Comparison of ENCODE assay signal across 1 cellular context in genomic region chr9:1129382-1129781, GRCh38.
TF ChIP-seq lines count a peak whose summit lies in the region.

No MANE protein-coding gene starts in this region.

TF ChIP-seq in WTC11, 78 proteins besides CTCF, POLR2A, EP300 and RAD21 (continued from another document):
- TF ChIP-seq, protein P1, sequence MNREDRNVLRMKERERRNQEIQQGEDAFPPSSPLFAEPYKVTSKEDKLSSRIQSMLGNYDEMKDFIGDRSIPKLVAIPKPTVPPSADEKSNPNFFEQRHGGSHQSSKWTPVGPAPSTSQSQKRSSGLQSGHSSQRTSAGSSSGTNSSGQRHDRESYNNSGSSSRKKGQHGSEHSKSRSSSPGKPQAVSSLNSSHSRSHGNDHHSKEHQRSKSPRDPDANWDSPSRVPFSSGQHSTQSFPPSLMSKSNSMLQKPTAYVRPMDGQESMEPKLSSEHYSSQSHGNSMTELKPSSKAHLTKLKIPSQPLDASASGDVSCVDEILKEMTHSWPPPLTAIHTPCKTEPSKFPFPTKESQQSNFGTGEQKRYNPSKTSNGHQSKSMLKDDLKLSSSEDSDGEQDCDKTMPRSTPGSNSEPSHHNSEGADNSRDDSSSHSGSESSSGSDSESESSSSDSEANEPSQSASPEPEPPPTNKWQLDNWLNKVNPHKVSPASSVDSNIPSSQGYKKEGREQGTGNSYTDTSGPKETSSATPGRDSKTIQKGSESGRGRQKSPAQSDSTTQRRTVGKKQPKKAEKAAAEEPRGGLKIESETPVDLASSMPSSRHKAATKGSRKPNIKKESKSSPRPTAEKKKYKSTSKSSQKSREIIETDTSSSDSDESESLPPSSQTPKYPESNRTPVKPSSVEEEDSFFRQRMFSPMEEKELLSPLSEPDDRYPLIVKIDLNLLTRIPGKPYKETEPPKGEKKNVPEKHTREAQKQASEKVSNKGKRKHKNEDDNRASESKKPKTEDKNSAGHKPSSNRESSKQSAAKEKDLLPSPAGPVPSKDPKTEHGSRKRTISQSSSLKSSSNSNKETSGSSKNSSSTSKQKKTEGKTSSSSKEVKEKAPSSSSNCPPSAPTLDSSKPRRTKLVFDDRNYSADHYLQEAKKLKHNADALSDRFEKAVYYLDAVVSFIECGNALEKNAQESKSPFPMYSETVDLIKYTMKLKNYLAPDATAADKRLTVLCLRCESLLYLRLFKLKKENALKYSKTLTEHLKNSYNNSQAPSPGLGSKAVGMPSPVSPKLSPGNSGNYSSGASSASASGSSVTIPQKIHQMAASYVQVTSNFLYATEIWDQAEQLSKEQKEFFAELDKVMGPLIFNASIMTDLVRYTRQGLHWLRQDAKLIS (CRISPR knock-in tag; IDR thresholded peaks at IDR 0.05; ENCODE audit: borderline replicate concordance), result no peak
- TF ChIP-seq, protein P2, sequence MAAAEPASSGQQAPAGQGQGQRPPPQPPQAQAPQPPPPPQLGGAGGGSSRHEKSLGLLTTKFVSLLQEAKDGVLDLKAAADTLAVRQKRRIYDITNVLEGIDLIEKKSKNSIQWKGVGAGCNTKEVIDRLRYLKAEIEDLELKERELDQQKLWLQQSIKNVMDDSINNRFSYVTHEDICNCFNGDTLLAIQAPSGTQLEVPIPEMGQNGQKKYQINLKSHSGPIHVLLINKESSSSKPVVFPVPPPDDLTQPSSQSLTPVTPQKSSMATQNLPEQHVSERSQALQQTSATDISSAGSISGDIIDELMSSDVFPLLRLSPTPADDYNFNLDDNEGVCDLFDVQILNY (CRISPR knock-in tag; IDR thresholded peaks at IDR 0.05), result no peak
- TF ChIP-seq RELA (CRISPR knock-in tag; IDR thresholded peaks at IDR 0.05; ENCODE audit: borderline replicate concordance), result no peak
- TF ChIP-seq FOXK1 (CRISPR knock-in tag; IDR thresholded peaks at IDR 0.05), result no peak
- TF ChIP-seq, protein P3, sequence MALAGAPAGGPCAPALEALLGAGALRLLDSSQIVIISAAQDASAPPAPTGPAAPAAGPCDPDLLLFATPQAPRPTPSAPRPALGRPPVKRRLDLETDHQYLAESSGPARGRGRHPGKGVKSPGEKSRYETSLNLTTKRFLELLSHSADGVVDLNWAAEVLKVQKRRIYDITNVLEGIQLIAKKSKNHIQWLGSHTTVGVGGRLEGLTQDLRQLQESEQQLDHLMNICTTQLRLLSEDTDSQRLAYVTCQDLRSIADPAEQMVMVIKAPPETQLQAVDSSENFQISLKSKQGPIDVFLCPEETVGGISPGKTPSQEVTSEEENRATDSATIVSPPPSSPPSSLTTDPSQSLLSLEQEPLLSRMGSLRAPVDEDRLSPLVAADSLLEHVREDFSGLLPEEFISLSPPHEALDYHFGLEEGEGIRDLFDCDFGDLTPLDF (CRISPR knock-in tag; IDR thresholded peaks at IDR 0.05), result no peak
- TF ChIP-seq OVOL2 (CRISPR knock-in tag; IDR thresholded peaks at IDR 0.05; ENCODE audit: borderline replicate concordance), result no peak
- no peak for TF ChIP-seq TEAD1 (CRISPR knock-in tag; IDR thresholded peaks at IDR 0.05)
- TF ChIP-seq SMAD4 (CRISPR knock-in tag; IDR thresholded peaks at IDR 0.05), result no peak
- no peak for TF ChIP-seq ZNF138 (CRISPR knock-in tag; conservative IDR thresholded peaks at IDR 0.05)
- TF ChIP-seq, protein P4, sequence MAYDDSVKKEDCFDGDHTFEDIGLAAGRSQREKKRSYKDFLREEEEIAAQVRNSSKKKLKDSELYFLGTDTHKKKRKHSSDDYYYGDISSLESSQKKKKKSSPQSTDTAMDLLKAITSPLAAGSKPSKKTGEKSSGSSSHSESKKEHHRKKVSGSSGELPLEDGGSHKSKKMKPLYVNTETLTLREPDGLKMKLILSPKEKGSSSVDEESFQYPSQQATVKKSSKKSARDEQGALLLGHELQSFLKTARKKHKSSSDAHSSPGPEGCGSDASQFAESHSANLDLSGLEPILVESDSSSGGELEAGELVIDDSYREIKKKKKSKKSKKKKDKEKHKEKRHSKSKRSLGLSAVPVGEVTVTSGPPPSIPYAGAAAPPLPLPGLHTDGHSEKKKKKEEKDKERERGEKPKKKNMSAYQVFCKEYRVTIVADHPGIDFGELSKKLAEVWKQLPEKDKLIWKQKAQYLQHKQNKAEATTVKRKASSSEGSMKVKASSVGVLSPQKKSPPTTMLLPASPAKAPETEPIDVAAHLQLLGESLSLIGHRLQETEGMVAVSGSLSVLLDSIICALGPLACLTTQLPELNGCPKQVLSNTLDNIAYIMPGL (CRISPR knock-in tag; IDR thresholded peaks at IDR 0.05), result no peak
- no peak for TF ChIP-seq ETV6 (CRISPR knock-in tag; IDR thresholded peaks at IDR 0.05)
